13 cellular contexts compared by ENCODE assay signal in the genomic region with DNA sequence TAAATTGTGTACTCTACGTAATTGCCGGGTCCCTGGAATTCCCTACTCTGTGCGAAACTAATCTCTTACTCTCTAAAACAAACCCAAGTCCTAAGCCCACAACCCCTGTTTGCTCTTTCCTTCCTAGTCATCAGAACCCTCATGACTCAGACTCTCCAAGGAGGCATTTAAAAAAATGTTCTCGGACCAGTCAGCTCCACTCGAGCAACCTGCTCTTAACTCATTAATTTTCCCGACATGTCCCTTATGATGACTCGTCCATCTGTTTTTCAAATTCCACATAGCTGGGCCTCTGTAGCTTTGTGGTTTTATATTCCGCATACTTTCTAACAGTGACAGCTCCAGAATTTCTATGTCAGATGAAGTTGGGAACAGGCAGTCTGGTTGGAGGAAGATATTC. TPM values are rescaled to one million over a fixed set of nuclear protein-coding genes. Genes with fewer than 3 reads are reported as not detected.
DNase-seq lines count a peak whose midpoint lies in the region; ATAC-seq and TF ChIP-seq lines count a peak whose summit lies in the region.
"Had no signal": no experiment of that assay in that cellular context is flagged by ENCODE, and none has a peak within 500 bp of the region (broad histone marks: within the 10 kb centered on the region; RNA-seq: fewer than 3 reads in every experiment).

No MANE protein-coding gene starts in this region.

- no peak overlapping the region for H3K9ac ChIP-seq in MM.1S (ENCODE audit: low read length)

- no peak overlapping the region for H2AFZ ChIP-seq in MM.1S (ENCODE audit: low read length)

- H3K79me2 ChIP-seq in MM.1S (ENCODE audit: low read length), result no peaks in the 10 kb centered on the region

- TF ChIP-seq CTCF in foreskin keratinocyte (conservative IDR thresholded peaks at IDR 0.05), result no peak
- no peak for TF ChIP-seq CTCF in upper lobe of right lung (IDR thresholded peaks at IDR 0.05)
- no peak for TF ChIP-seq CTCF in MM.1S (IDR thresholded peaks at IDR 0.05; ENCODE audit: low read length)

- H3K27ac Mint-ChIP-seq in activated naive CD8-positive, alpha-beta T cell treated with anti-CD3 and anti-CD28 coated beads, Interleukin-2, amount 50 U/mL, for 24 hours, result no peak overlapping the region
- H3K27ac Mint-ChIP-seq in activated naive CD8-positive, alpha-beta T cell treated with anti-CD3 and anti-CD28 coated beads for 36 hours, result no peak overlapping the region
- H3K27ac Mint-ChIP-seq in activated T-helper 17 cell treated with anti-CD3 and anti-CD28 coated beads, Interleukin-2, amount 50 U/mL, for 72 hours, result no peak overlapping the region
- no peak overlapping the region for H3K27ac Mint-ChIP-seq in effector memory CD8-positive, alpha-beta T cell

- no peaks in the 10 kb centered on the region for H3F3A ChIP-seq in MM.1S (ENCODE audit: insufficient read depth, low read length)

- H3K36me3 Mint-ChIP-seq in activated naive CD8-positive, alpha-beta T cell treated with anti-CD3 and anti-CD28 coated beads, Interleukin-2, amount 50 U/mL, for 24 hours (ENCODE audit: low read depth), result no peaks in the 10 kb centered on the region
- no peaks in the 10 kb centered on the region for H3K36me3 Mint-ChIP-seq in activated naive CD8-positive, alpha-beta T cell treated with anti-CD3 and anti-CD28 coated beads for 36 hours
- H3K36me3 Mint-ChIP-seq in activated T-helper 17 cell treated with anti-CD3 and anti-CD28 coated beads, Interleukin-2, amount 50 U/mL, for 72 hours (ENCODE audit: low read depth), result no peaks in the 10 kb centered on the region
- H3K36me3 Mint-ChIP-seq in effector memory CD8-positive, alpha-beta T cell (ENCODE audit: insufficient read depth), result no peaks in the 10 kb centered on the region

- no peaks in the 10 kb centered on the region for H3K9me3 Mint-ChIP-seq in activated naive CD8-positive, alpha-beta T cell treated with anti-CD3 and anti-CD28 coated beads, Interleukin-2, amount 50 U/mL, for 24 hours
- no peaks in the 10 kb centered on the region for H3K9me3 Mint-ChIP-seq in activated naive CD8-positive, alpha-beta T cell treated with anti-CD3 and anti-CD28 coated beads for 36 hours
- no peaks in the 10 kb centered on the region for H3K9me3 Mint-ChIP-seq in activated T-helper 17 cell treated with anti-CD3 and anti-CD28 coated beads, Interleukin-2, amount 50 U/mL, for 72 hours
- no peaks in the 10 kb centered on the region for H3K9me3 Mint-ChIP-seq in effector memory CD8-positive, alpha-beta T cell

- no peak overlapping the region for H3K4me3 ChIP-seq in upper lobe of right lung
- H3K4me3 ChIP-seq in MM.1S (ENCODE audit: low read length), result no peak overlapping the region
- H3K4me3 ChIP-seq: GM12878 had no signal

- peak; percentile 25 for ATAC-seq in activated naive CD8-positive, alpha-beta T cell treated with anti-CD3 and anti-CD28 coated beads, Interleukin-2, amount 50 U/mL, for 24 hours
- peak; percentile 57 for ATAC-seq in activated T-helper 17 cell treated with anti-CD3 and anti-CD28 coated beads, Interleukin-2, amount 50 U/mL, for 72 hours (replicated peaks)
- ATAC-seq in foreskin keratinocyte (peak; percentile 62), upper lobe of right lung (peak; percentile 75)
- no peak for ATAC-seq in effector memory CD8-positive, alpha-beta T cell (replicated peaks)
- ATAC-seq: activated CD4-positive, CD25-positive, alpha-beta regulatory T cell treated with anti-CD3 and anti-CD28 coated beads, Interleukin-2, amount 50 U/mL, for 24 hours; GM12878 had no signal

- peaks cover 8% of the 10 kb centered on the region for H3K4me1 ChIP-seq in foreskin keratinocyte
- H3K4me1 ChIP-seq in upper lobe of right lung, result no peaks in the 10 kb centered on the region
- H3K4me1 ChIP-seq in MM.1S (ENCODE audit: low read length), result no peaks in the 10 kb centered on the region

- no peaks in the 10 kb centered on the region for H3K9me2 ChIP-seq in MM.1S (replicated peaks; ENCODE audit: insufficient read depth, low read length)

- H3K4me2 ChIP-seq in MM.1S (ENCODE audit: low read depth, low read length), result no peak overlapping the region

- H3K9me3 ChIP-seq in upper lobe of right lung, result no peaks in the 10 kb centered on the region
- no peaks in the 10 kb centered on the region for H3K9me3 ChIP-seq in MM.1S (replicated peaks; ENCODE audit: insufficient read depth, low read length)

- no peak overlapping the region for H3K4me3 Mint-ChIP-seq in activated naive CD8-positive, alpha-beta T cell treated with anti-CD3 and anti-CD28 coated beads, Interleukin-2, amount 50 U/mL, for 24 hours
- no peak overlapping the region for H3K4me3 Mint-ChIP-seq in activated naive CD8-positive, alpha-beta T cell treated with anti-CD3 and anti-CD28 coated beads for 36 hours
- H3K4me3 Mint-ChIP-seq in activated T-helper 17 cell treated with anti-CD3 and anti-CD28 coated beads, Interleukin-2, amount 50 U/mL, for 72 hours, result no peak overlapping the region
- H3K4me3 Mint-ChIP-seq in effector memory CD8-positive, alpha-beta T cell, result no peak overlapping the region

- no peak overlapping the region for H3K27ac ChIP-seq in foreskin keratinocyte
- peak overlapping the region; percentile 47 for H3K27ac ChIP-seq in upper lobe of right lung
- H3K27ac ChIP-seq in MM.1S (ENCODE audit: low read length), result no peak overlapping the region

- intact Hi-C loops in upper lobe of right lung (cut with DNase I), result no loop called here

- H3K27me3 Mint-ChIP-seq in activated naive CD8-positive, alpha-beta T cell treated with anti-CD3 and anti-CD28 coated beads, Interleukin-2, amount 50 U/mL, for 24 hours, result peaks cover 18% of the 10 kb centered on the region
- H3K27me3 Mint-ChIP-seq in activated naive CD8-positive, alpha-beta T cell treated with anti-CD3 and anti-CD28 coated beads for 36 hours, result peaks cover 20% of the 10 kb centered on the region
- H3K27me3 Mint-ChIP-seq in activated T-helper 17 cell treated with anti-CD3 and anti-CD28 coated beads, Interleukin-2, amount 50 U/mL, for 72 hours, result peaks cover 25% of the 10 kb centered on the region
- H3K27me3 Mint-ChIP-seq in effector memory CD8-positive, alpha-beta T cell, result peaks cover 68 to 72% of the 10 kb centered on the region in 2 donors

- peaks cover 35% of the 10 kb centered on the region for H3K4me1 Mint-ChIP-seq in activated naive CD8-positive, alpha-beta T cell treated with anti-CD3 and anti-CD28 coated beads, Interleukin-2, amount 50 U/mL, for 24 hours
- H3K4me1 Mint-ChIP-seq in activated naive CD8-positive, alpha-beta T cell treated with anti-CD3 and anti-CD28 coated beads for 36 hours, result peaks cover 2% of the 10 kb centered on the region
- H3K4me1 Mint-ChIP-seq in activated T-helper 17 cell treated with anti-CD3 and anti-CD28 coated beads, Interleukin-2, amount 50 U/mL, for 72 hours, result peaks cover 14% of the 10 kb centered on the region
- H3K4me1 Mint-ChIP-seq in effector memory CD8-positive, alpha-beta T cell (ENCODE audit: low read depth in 2 of 2), result no peaks in the 10 kb centered on the region

- no peaks in the 10 kb centered on the region for H3K36me3 ChIP-seq in upper lobe of right lung
- no peaks in the 10 kb centered on the region for H3K36me3 ChIP-seq in MM.1S (replicated peaks; ENCODE audit: insufficient read depth, low read length)

- DNase-seq in activated naive CD8-positive, alpha-beta T cell treated with anti-CD3 and anti-CD28 coated beads, Interleukin-2, amount 50 U/mL, for 24 hours, result no peak
- no peak for DNase-seq in activated naive CD8-positive, alpha-beta T cell treated with anti-CD3 and anti-CD28 coated beads for 36 hours
- DNase-seq in foreskin keratinocyte, result peak; percentile 66 to 89
- no peak for DNase-seq in upper lobe of right lung
- no peak for DNase-seq in MM.1S
- no peak for DNase-seq in NCI-H345 treated with DMSO at 0.1 percent for 48 hours (lab: John Stamatoyannopoulos, UW; ENCODE audit: unreplicated experiment)
- DNase-seq in effector memory CD8-positive, alpha-beta T cell, result no peak
- DNase-seq: activated naive CD4-positive, alpha-beta T cell treated with Interleukin-2 at 50 U/mL for 16 hours; AML-193; glutamatergic neuron had no signal

- no peaks in the 10 kb centered on the region for H4K20me1 ChIP-seq in MM.1S (ENCODE audit: insufficient read depth, low read length)

- H3K27me3 ChIP-seq in foreskin keratinocyte (no peaks in the 10 kb centered on the region), upper lobe of right lung (no peaks in the 10 kb centered on the region), MM.1S (replicated peaks; ENCODE audit: insufficient read depth, low read length) (0 out of 2 replicates have a peak, but pooled peaks cover 5% of the 10 kb centered on the region)

RNA-seq across cellular contexts. Expression of a gene that starts 2.6 kb away (rescaled TPM):
- not detected for total RNA-seq in activated naive CD8-positive, alpha-beta T cell treated with anti-CD3 and anti-CD28 coated beads for 36 hours
- total RNA-seq in activated T-helper 17 cell treated with anti-CD3 and anti-CD28 coated beads, Interleukin-2, amount 50 U/mL, for 72 hours, result not detected
- total RNA-seq in foreskin keratinocyte (not detected in 2 replicates), upper lobe of right lung (not detected)
- not detected in 2 replicates for polyA plus RNA-seq in foreskin keratinocyte

RNA-seq across cellular contexts. Expression of a gene that starts 24.2 kb away (rescaled TPM):
- not detected for total RNA-seq in activated naive CD8-positive, alpha-beta T cell treated with anti-CD3 and anti-CD28 coated beads for 36 hours
- not detected for total RNA-seq in activated T-helper 17 cell treated with anti-CD3 and anti-CD28 coated beads, Interleukin-2, amount 50 U/mL, for 72 hours
- total RNA-seq in foreskin keratinocyte (not detected in 2 replicates), upper lobe of right lung (1.1 TPM)
- polyA plus RNA-seq in foreskin keratinocyte, result not detected in 2 replicates
- total RNA-seq: GM12878 had no signal

Comparison
In these comparisons a context has a peak if more than half of its experiments do, and no peak if none do; other contexts are left out.
1. DNase-seq: peak in foreskin keratinocyte (2 of 2); none in activated naive CD8-positive, alpha-beta T cell treated with anti-CD3 and anti-CD28 coated beads, Interleukin-2, amount 50 U/mL, for 24 hours (single experiment), activated naive CD8-positive, alpha-beta T cell treated with anti-CD3 and anti-CD28 coated beads for 36 hours (single experiment), upper lobe of right lung (single experiment), MM.1S (single experiment), NCI-H345 treated with DMSO at 0.1 percent for 48 hours (single experiment) and effector memory CD8-positive, alpha-beta T cell (0 of 3).